ENCODE assay signal across 9 cellular contexts in genomic region chr7:155515318-155515717, GRCh38. TPM values are rescaled to one million over a fixed set of nuclear protein-coding genes. Genes with fewer than 3 reads are reported as not detected.
"Had no signal": no experiment of that assay in that cellular context is flagged by ENCODE, and none has a peak within 500 bp of the region (broad histone marks: within the 10 kb centered on the region; RNA-seq: fewer than 3 reads in every experiment).

No MANE protein-coding gene starts in this region.

- H3K4me2 ChIP-seq: GM23338 had no signal

- H2AFZ ChIP-seq: GM23338 had no signal

- FAIRE-seq: H1, H54, HTR-8/SVneo, K562 had no signal

- H3K9me3 Mint-ChIP-seq: GM23338 had no signal

- H3K4me3 Mint-ChIP-seq: GM23338, H9 had no signal

- H3K27ac Mint-ChIP-seq: GM23338, H9 had no signal

- ATAC-seq: GM23338, K562 had no signal

- H3K4me3 ChIP-seq: GM23338, K562 had no signal

- DNase-seq: H9, HCEC 1CT, IMR-90 had no signal

RNA-seq across cellular contexts. Expression of gene CNPY1, which starts 31.0 kb away (rescaled TPM):
- total RNA-seq: GM23338, H1, H9, HT-29, IMR-90, K562 had no signal
- polyA plus RNA-seq: GM23338, H1, IMR-90, K562 had no signal

RNA-seq across cellular contexts. Expression of gene EN2, which starts 57.4 kb away (rescaled TPM):
- total RNA-seq: GM23338, H1, HT-29, IMR-90 had no signal
- polyA plus RNA-seq: GM23338, H1, IMR-90 had no signal
